ENCODE assay signal across 26 cellular contexts in genomic region chr7:121021266-121021969, GRCh38. TPM values are rescaled to one million over a fixed set of nuclear protein-coding genes. Genes with fewer than 3 reads are reported as not detected.
DNase-seq lines count a peak whose midpoint lies in the region; ATAC-seq and TF ChIP-seq lines count a peak whose summit lies in the region.
"Had no signal": no experiment of that assay in that cellular context is flagged by ENCODE, and none has a peak within 500 bp of the region (broad histone marks: within the 10 kb centered on the region; RNA-seq: fewer than 3 reads in every experiment).

No MANE protein-coding gene starts in this region.

- peak overlapping the region in 8 of 10 donors; percentile 2 to 82 (median 64) for H3K27ac ChIP-seq in heart right ventricle
- H3K27ac ChIP-seq in brain microvascular endothelial cell = peak overlapping the region; percentile 78
- peak overlapping the region; percentile 22 to 74 (median 68) for H3K27ac ChIP-seq in transverse colon
- H3K27ac ChIP-seq: parathyroid adenoma had no signal

- H3K27me3 ChIP-seq in heart right ventricle = no peaks in the 10 kb centered on the region
- H3K27me3 ChIP-seq in brain microvascular endothelial cell (replicated peaks) = no peaks in the 10 kb centered on the region
- no peaks in the 10 kb centered on the region for H3K27me3 ChIP-seq in transverse colon

- peak overlapping the region; percentile 25 to 80 (median 61) for H3K27ac Mint-ChIP-seq in nephron
- H3K27ac Mint-ChIP-seq: activated T-cell treated with anti-CD3 and anti-CD28 coated beads, Interleukin-2, amount 50 U/mL, for 72 hours; naive B cell; stimulated activated naive CD8-positive, alpha-beta T cell treated with anti-CD3 and anti-CD28 coated beads, Interleukin-15, Interleukin-2, amounts not matched to agents 100 ng/mL and 50 ng/mL, for 24 hours had no signal

- no peaks in the 10 kb centered on the region for H3K9me3 Mint-ChIP-seq in nephron
- H3K9me3 Mint-ChIP-seq: activated T-cell treated with anti-CD3 and anti-CD28 coated beads, Interleukin-2, amount 50 U/mL, for 72 hours had no signal

- ATAC-seq in heart right ventricle (no peak), left ventricle myocardium superior (no peak)
- ATAC-seq: activated T-cell treated with anti-CD3 and anti-CD28 coated beads, Interleukin-2, amount 50 U/mL, for 72 hours had no signal

- TF ChIP-seq POLR2A in transverse colon (IDR thresholded peaks at IDR 0.05) = no peak

- intact Hi-C loops in heart right ventricle (cut with DNase I) (no loop called here), left ventricle myocardium superior (cut with micrococcal nuclease) (no loop called here), transverse colon (cut with DNase I; ENCODE audit: low total_unique reads) (no loop called here)

- peaks cover 31% of the 10 kb centered on the region for H3K36me3 Mint-ChIP-seq in nephron (ENCODE audit: low read depth)
- H3K36me3 Mint-ChIP-seq: naive B cell had no signal

- peaks cover 57% of the 10 kb centered on the region for H3K4me1 Mint-ChIP-seq in nephron
- H3K4me1 Mint-ChIP-seq: naive B cell had no signal

- peaks cover 3% of the 10 kb centered on the region for H3K27me3 Mint-ChIP-seq in nephron (ENCODE audit: low read depth)

- H3K36me3 ChIP-seq in heart right ventricle (peaks cover 0 to 10% (median 0%) of the 10 kb centered on the region in 9 donors), brain microvascular endothelial cell (replicated peaks) (no peaks in the 10 kb centered on the region), transverse colon (no peaks in the 10 kb centered on the region)

- peaks cover 7 to 87% (median 77%) of the 10 kb centered on the region in 9 donors for H3K4me1 ChIP-seq in heart right ventricle
- H3K4me1 ChIP-seq in transverse colon = peaks cover 19 to 63% (median 22%) of the 10 kb centered on the region in 4 donors
- H3K4me1 ChIP-seq: parathyroid adenoma had no signal

- WGBS in heart right ventricle, 2 donors = 76 to 82% methylated on average over 5 of the region's 5 CpGs
- 31 to 41% methylated on average over 3 to 5 of the region's 5 CpGs for WGBS in transverse colon (ENCODE audit: low coverage in 1 of 2), 2 donors

- no peak overlapping the region for H3K4me3 ChIP-seq in heart right ventricle
- H3K4me3 ChIP-seq in brain microvascular endothelial cell (ENCODE audit: low read depth, low read length) = no peak overlapping the region
- H3K4me3 ChIP-seq in transverse colon = no peak overlapping the region
- H3K4me3 ChIP-seq: skin epidermis had no signal

- no peak for TF ChIP-seq EP300 in transverse colon (IDR thresholded peaks at IDR 0.05; ENCODE audit: low read depth)

- in situ Hi-C loops in brain microvascular endothelial cell (cut with HindIII; ENCODE audit: low pct_ligation_motif_present, low sequenced_read_pairs) (no loop called here), transverse colon (cut with MboI; ENCODE audit: low pct_ligation_motif_present in 1 of 4, low pct_unique_long_range_greater_than_20kb in 1 of 4, low sequenced_read_pairs in 3 of 4) (no loop called here)

- H3K9me3 ChIP-seq in heart right ventricle (peaks cover 0 to 3% (median 0%) of the 10 kb centered on the region in 11 donors), transverse colon (no peaks in the 10 kb centered on the region)

- DNase-seq in heart right ventricle (no peak), left ventricle myocardium superior (no peak), brain microvascular endothelial cell (no peak), transverse colon (no peak), RKO (ENCODE audit: low spot score) (no peak), hippocampal formation (lab: John Stamatoyannopoulos, UW) (no peak), OCI-M2 (lab: John Stamatoyannopoulos, UW; ENCODE audit: unreplicated experiment) (no peak)
- DNase-seq: 8988T; activated CD4-positive, alpha-beta T cell treated with anti-CD3 and anti-CD28 coated beads for 4 hours; activated naive CD4-positive, alpha-beta T cell treated with anti-CD3 and anti-CD28 coated beads, Interleukin-2, amount 50 U/mL, for 16 hours; activated T-cell treated with anti-CD3 and anti-CD28 coated beads, Interleukin-2, amount 50 U/mL, for 72 hours; Caco-2; effector memory CD4-positive, alpha-beta T cell; head of caudate nucleus; naive B cell; NCI-H1417 treated with DMSO at 0.1 percent for 48 hours; NCI-H2107; NCI-H524; SHP77; stimulated activated CD4-positive, alpha-beta T cell treated with anti-CD3 and anti-CD28 coated beads, Interleukin-2, amount 100 ng/mL, for 48 hours; T-helper 1 cell had no signal

- no peak overlapping the region for H3K4me3 Mint-ChIP-seq in nephron
- H3K4me3 Mint-ChIP-seq: activated T-cell treated with anti-CD3 and anti-CD28 coated beads, Interleukin-2, amount 50 U/mL, for 72 hours; naive B cell; stimulated activated naive CD8-positive, alpha-beta T cell treated with anti-CD3 and anti-CD28 coated beads, Interleukin-15, Interleukin-2, amounts not matched to agents 100 ng/mL and 50 ng/mL, for 24 hours had no signal

- TF ChIP-seq CTCF in heart right ventricle (IDR thresholded peaks at IDR 0.05) (no peak), brain microvascular endothelial cell (IDR thresholded peaks at IDR 0.05; ENCODE audit: low read depth, low read length, missing control alignments) (no peak), nephron (IDR thresholded peaks at IDR 0.05; ENCODE audit: unreplicated experiment in 3 of 3) (no peak), transverse colon (IDR thresholded peaks at IDR 0.05) (no peak)

RNA-seq across cellular contexts. Expression of gene CPED1, which starts 32.9 kb away (rescaled TPM):
- total RNA-seq in heart right ventricle (10 to 100 TPM; 16.3 to 56.5 (median 40.9) TPM), left ventricle myocardium superior (32.8 TPM), transverse colon (10 to 100 TPM in 3 of 4 donors, 1 to 10 TPM in 1; 4.4 to 20.2 (median 14.0) TPM)
- 1 to 10 TPM; 3.9 to 4.0 TPM for polyA plus RNA-seq in heart right ventricle
- total RNA-seq: activated T-cell treated with anti-CD3 and anti-CD28 coated beads, Interleukin-2, amount 50 U/mL, for 72 hours; MCF 10A had no signal
